Comparison of ENCODE assay signal across 16 cellular contexts in the genomic region with DNA sequence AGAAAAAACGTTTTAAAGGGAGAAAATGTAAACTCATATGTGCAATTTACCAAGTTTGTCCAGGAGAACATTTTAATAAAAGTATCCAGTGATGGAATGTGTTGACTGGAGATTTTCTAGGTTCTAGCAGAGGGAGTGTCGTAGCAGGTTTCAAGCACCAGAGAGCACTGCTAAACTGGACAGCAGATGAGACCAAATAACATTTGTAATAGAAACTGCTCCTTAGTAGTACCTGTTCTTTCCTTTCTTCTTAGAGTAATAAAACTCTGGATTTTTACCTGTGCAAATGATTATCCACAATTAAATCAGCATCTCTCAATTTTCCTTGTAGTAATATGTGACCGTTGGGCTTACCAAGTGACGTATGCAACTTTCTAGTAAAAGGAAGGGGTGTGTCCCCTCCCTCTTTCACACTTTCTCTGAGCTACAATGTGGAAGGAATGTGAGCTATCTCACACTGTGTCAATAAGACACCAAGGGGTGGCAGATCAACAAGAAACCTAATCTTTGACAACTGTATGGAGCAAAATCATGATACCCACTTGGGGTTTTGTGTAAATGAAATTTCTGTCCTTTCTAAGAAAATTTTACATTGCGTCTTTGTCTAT. TPM values are rescaled to one million over a fixed set of nuclear protein-coding genes. Genes with fewer than 3 reads are reported as not detected.
DNase-seq lines count a peak whose midpoint lies in the region; ATAC-seq, FAIRE-seq and TF ChIP-seq lines count a peak whose summit lies in the region.
"Had no signal": no experiment of that assay in that cellular context is flagged by ENCODE, and none has a peak within 500 bp of the region (broad histone marks: within the 10 kb centered on the region; RNA-seq: fewer than 3 reads in every experiment).

No MANE protein-coding gene starts in this region.

- intact Hi-C loops in endothelial cell of umbilical vein (cut with micrococcal nuclease), result loop anchor here (1.0 kb wide), 1 partner anchor 58 kb away; no protein-coding TSS in a partner anchor
- intact Hi-C loops in tibial artery (cut with DNase I; ENCODE audit: low total_unique reads), result no loop called here

- POLR2A ChIA-PET in endothelial cell of umbilical vein (lab: Charles Lee), result no interaction called here

- no peak overlapping the region for H3K27ac Mint-ChIP-seq in nephron
- H3K27ac Mint-ChIP-seq: IgD-negative memory B cell had no signal

- DNase-seq in D721Med (ENCODE audit: insufficient read length, low spot score) (no peak), LNCaP clone FGC (ENCODE audit: low read depth) (no peak), endothelial cell of umbilical vein (ENCODE audit: low read depth, low spot score) (peak; percentile 28), NCI-H446 treated with DMSO at 0.1 percent for 48 hours (lab: John Stamatoyannopoulos, UW) (no peak), substantia nigra (lab: John Stamatoyannopoulos, UW) (no peak), tibial artery (no peak)
- DNase-seq: activated CD8-positive, alpha-beta memory T cell treated with anti-CD3 and anti-CD28 coated beads, Interleukin-2, amount 50 U/mL, for 4 hours; hypothalamus; NCI-H2107; T1000 had no signal

- no peak for ATAC-seq in HG03097 (IDR thresholded peaks at IDR 0.05; ENCODE audit: low FRiP score, unreplicated experiment)

- TF ChIP-seq CTCF in D721Med (IDR thresholded peaks at IDR 0.05; ENCODE audit: insufficient read depth, missing control alignments), result peak; percentile 20
- peak; percentile 41 for TF ChIP-seq CTCF in LNCaP clone FGC (IDR thresholded peaks at IDR 0.05; ENCODE audit: control insufficient read depth, extremely low read depth, insufficient read depth)
- peak in 1 of 2 donors; percentile 32 for TF ChIP-seq CTCF in endothelial cell of umbilical vein (IDR thresholded peaks at IDR 0.05; ENCODE audit: extremely low read depth in 1 of 2, insufficient read depth in 1 of 2, low read depth in 1 of 2, low read length in 2 of 2)
- peak; percentile 29 to 44 (median 41) for TF ChIP-seq CTCF in nephron (IDR thresholded peaks at IDR 0.05; ENCODE audit: unreplicated experiment in 3 of 3)
- no peak for TF ChIP-seq CTCF in tibial artery (IDR thresholded peaks at IDR 0.05)

- peaks cover 11% of the 10 kb centered on the region for H3K4me1 Mint-ChIP-seq in nephron

- no TSS peak for BruUV-seq in endothelial cell of umbilical vein (replicated peaks; lab: Mats Ljungman, UMichigan)

- no peaks in the 10 kb centered on the region for H4K20me1 ChIP-seq in endothelial cell of umbilical vein (replicated peaks; ENCODE audit: control insufficient read depth, extremely low read depth, insufficient read depth, low read length)

- H3K9me3 Mint-ChIP-seq in nephron, result peaks cover 2% of the 10 kb centered on the region

- H3K27me3 Mint-ChIP-seq in nephron (ENCODE audit: low read depth), result peaks cover 3% of the 10 kb centered on the region

- no peak for TF ChIP-seq POLR2A in endothelial cell of umbilical vein (IDR thresholded peaks at IDR 0.05; ENCODE audit: low read depth, low read length)

- no peaks in the 10 kb centered on the region for H3K9me1 ChIP-seq in endothelial cell of umbilical vein (replicated peaks; ENCODE audit: control insufficient read depth, extremely low read depth, insufficient read depth, low read length)

- dilution Hi-C loops in endothelial cell of umbilical vein (cut with MboI; ENCODE audit: extremely low pct_ligation_motif_present, low sequenced_read_pairs), result no loop called here

- FAIRE-seq in D721Med (lab: Jason Lieb, UNC) (no peak), endothelial cell of umbilical vein (lab: Jason Lieb, UNC) (peak; percentile 28)
- FAIRE-seq: GM12891, RCC 7860 had no signal

- H3K9ac ChIP-seq in endothelial cell of umbilical vein (replicated peaks; ENCODE audit: extremely low read depth, insufficient read depth, low read length), result no peak overlapping the region

- H3K36me3 ChIP-seq in endothelial cell of umbilical vein (ENCODE audit: control insufficient read depth in 2 of 2, extremely low read depth in 1 of 2, insufficient read depth in 2 of 2, low read length in 2 of 2) (no peaks in the 10 kb centered on the region), tibial artery (no peaks in the 10 kb centered on the region)

- no peak overlapping the region for H3K4me2 ChIP-seq in endothelial cell of umbilical vein (ENCODE audit: insufficient read depth, low read length)

- H2AFZ ChIP-seq in endothelial cell of umbilical vein (ENCODE audit: low read depth, low read length), result no peak overlapping the region

- H3K4me1 ChIP-seq in endothelial cell of umbilical vein (ENCODE audit: control insufficient read depth, extremely low read depth, insufficient read depth, low read length), result no peaks in the 10 kb centered on the region
- H3K4me1 ChIP-seq in tibial artery, result peaks cover 0 to 15% (median 5%) of the 10 kb centered on the region in 4 donors

- no peaks in the 10 kb centered on the region for H3K27me3 ChIP-seq in endothelial cell of umbilical vein (ENCODE audit: control insufficient read depth in 2 of 2, insufficient read depth in 2 of 2, low read length in 2 of 2)
- H3K27me3 ChIP-seq in tibial artery, result no peaks in the 10 kb centered on the region

- CTCF ChIA-PET in endothelial cell of umbilical vein (lab: Charles Lee), result interaction anchor here (0.7 to 3.2 kb wide), 18 partner anchors 9 to 298 kb away, joined by 3 to 49 read pairs (median 4); a partner anchor contains a TSS

- H3K9me3 ChIP-seq in endothelial cell of umbilical vein (replicated peaks; ENCODE audit: control insufficient read depth, insufficient read depth, low read length) (no peaks in the 10 kb centered on the region), tibial artery (no peaks in the 10 kb centered on the region)

- no peak overlapping the region for H3K4me3 ChIP-seq in LNCaP clone FGC (ENCODE audit: low read depth, low read length)
- H3K4me3 ChIP-seq in endothelial cell of umbilical vein (replicated peaks in 1 of 3; ENCODE audit: insufficient read depth in 1 of 3, low read depth in 1 of 3, low read length in 3 of 3), result no peak overlapping the region
- H3K4me3 ChIP-seq in tibial artery, result no peak overlapping the region

- H3K4me3 Mint-ChIP-seq in nephron, result no peak overlapping the region
- H3K4me3 Mint-ChIP-seq: IgD-negative memory B cell had no signal

- H3K79me2 ChIP-seq in endothelial cell of umbilical vein (ENCODE audit: control insufficient read depth, insufficient read depth, low read length), result no peaks in the 10 kb centered on the region

- H3K36me3 Mint-ChIP-seq in nephron (ENCODE audit: low read depth), result no peaks in the 10 kb centered on the region

- no peak overlapping the region for H3K27ac ChIP-seq in endothelial cell of umbilical vein (ENCODE audit: insufficient read depth, low read depth, low read length)
- no peak overlapping the region for H3K27ac ChIP-seq in substantia nigra (ENCODE audit: low read depth, low read length, poor library complexity, severe bottlenecking)
- no peak overlapping the region for H3K27ac ChIP-seq in tibial artery

TF ChIP-seq in endothelial cell of umbilical vein, 7 proteins besides CTCF, POLR2A, EP300 and RAD21:
- TF ChIP-seq EZH2 (IDR thresholded peaks at IDR 0.05; ENCODE audit: borderline replicate concordance, low read depth, low read length, severe bottlenecking) (no peak), POLR2AphosphoS5 (IDR thresholded peaks at IDR 0.05; ENCODE audit: insufficient read depth, low read depth, low read length) (no peak), JUN (IDR thresholded peaks at IDR 0.05; ENCODE audit: borderline replicate concordance, insufficient read depth, insufficient read length, low read depth) (no peak), FOS (IDR thresholded peaks at IDR 0.05; ENCODE audit: borderline replicate concordance, insufficient read depth, low read length) (no peak), GATA2 (IDR thresholded peaks at IDR 0.05; ENCODE audit: insufficient read depth, insufficient read length, low read depth, low read length) (no peak), MYC (IDR thresholded peaks at IDR 0.05; ENCODE audit: low read depth, low read length) (no peak)
- TF ChIP-seq, protein P1, sequence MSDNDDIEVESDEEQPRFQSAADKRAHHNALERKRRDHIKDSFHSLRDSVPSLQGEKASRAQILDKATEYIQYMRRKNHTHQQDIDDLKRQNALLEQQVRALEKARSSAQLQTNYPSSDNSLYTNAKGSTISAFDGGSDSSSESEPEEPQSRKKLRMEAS (IDR thresholded peaks at IDR 0.05; ENCODE audit: insufficient read depth, insufficient read length), result no peak

RNA-seq across cellular contexts. Expression of a gene that starts 9.5 kb away (rescaled TPM):
- not detected in 2 replicates for total RNA-seq in endothelial cell of umbilical vein
- 0.06 TPM in 1 of 2 replicates, not detected in the other for polyA plus RNA-seq in endothelial cell of umbilical vein
- polyA plus RNA-seq in endothelial cell of umbilical vein (2011; cell fraction: cytosol; rRNA removed), result not detected in 2 replicates
- 0.13 TPM in 1 of 2 replicates, not detected in the other for polyA plus RNA-seq in endothelial cell of umbilical vein (2011; cell fraction: nucleus; rRNA removed)
- not detected in 2 replicates for polyA plus RNA-seq in endothelial cell of umbilical vein (2012)
- not detected in 2 replicates for polyA minus RNA-seq in endothelial cell of umbilical vein
- not detected for polyA minus RNA-seq in endothelial cell of umbilical vein (2011; cell fraction: cytosol; rRNA and poly(A)+ RNA removed)
- polyA minus RNA-seq in endothelial cell of umbilical vein (2011; cell fraction: nucleus; rRNA and poly(A)+ RNA removed), result not detected in 2 replicates
- total RNA-seq: pulmonary artery endothelial cell had no signal
- polyA plus RNA-seq: IgD-negative memory B cell had no signal

Comparison
In these comparisons a context has a peak if more than half of its experiments do, and no peak if none do; other contexts are left out.
1. CTCF ChIP-seq: peak in D721Med (single experiment), LNCaP clone FGC (single experiment) and nephron (3 of 3); none in tibial artery (0 of 2).